Comparison of ENCODE assay signal across 9 cellular contexts in genomic region chr11:78420796-78421209, GRCh38. TPM values are rescaled to one million over a fixed set of nuclear protein-coding genes. Genes with fewer than 3 reads are reported as not detected.
DNase-seq lines count a peak whose midpoint lies in the region; ATAC-seq, FAIRE-seq and TF ChIP-seq lines count a peak whose summit lies in the region.
"Had no signal": no experiment of that assay in that cellular context is flagged by ENCODE, and none has a peak within 500 bp of the region (broad histone marks: within the 10 kb centered on the region; RNA-seq: fewer than 3 reads in every experiment).

No MANE protein-coding gene starts in this region.

- no peak overlapping the region for H3K27ac Mint-ChIP-seq in activated CD4-positive, alpha-beta memory T cell treated with anti-CD3 and anti-CD28 coated beads, Interleukin-2, amount 10 ng/mL, durations not matched to agents 7 days and 5 days

- no peaks in the 10 kb centered on the region for H3K36me3 ChIP-seq in heart right ventricle

- ATAC-seq in heart right ventricle (peak in 4 of 8 donors; percentile 8 to 43 (median 14)), HG03280 (IDR thresholded peaks at IDR 0.05; ENCODE audit: unreplicated experiment) (no peak), GM18502 (IDR thresholded peaks at IDR 0.05; ENCODE audit: poor library complexity, unreplicated experiment) (no peak)

- peak overlapping the region in 4 of 10 donors; percentile 9 to 95 (median 28) for H3K4me3 ChIP-seq in heart right ventricle

- H3K4me1 Mint-ChIP-seq in activated CD4-positive, alpha-beta memory T cell treated with anti-CD3 and anti-CD28 coated beads, Interleukin-2, amount 10 ng/mL, durations not matched to agents 7 days and 5 days = peaks cover 63% of the 10 kb centered on the region

- H3K9me3 ChIP-seq in heart right ventricle = no peaks in the 10 kb centered on the region

- CTCF ChIA-PET in activated CD4-positive, alpha-beta memory T cell treated with anti-CD3 and anti-CD28 coated beads, Interleukin-2, amount 10 ng/mL, durations not matched to agents 7 days and 5 days (lab: Charles Lee) = interaction anchor here (0.7 to 8.4 kb wide), 11 partner anchors 9 to 193 kb away, joined by 3 to 85 read pairs (median 3); partner anchors contain the start of gene NARS2

- peaks cover 12% of the 10 kb centered on the region for H3K36me3 Mint-ChIP-seq in activated CD4-positive, alpha-beta memory T cell treated with anti-CD3 and anti-CD28 coated beads, Interleukin-2, amount 10 ng/mL, durations not matched to agents 7 days and 5 days (ENCODE audit: low read depth)

- peak overlapping the region in 6 of 10 donors; percentile 0 to 99 (median 90) for H3K27ac ChIP-seq in heart right ventricle

- POLR2A ChIA-PET in activated CD4-positive, alpha-beta memory T cell treated with anti-CD3 and anti-CD28 coated beads, Interleukin-2, amount 10 ng/mL, durations not matched to agents 7 days and 5 days (lab: Charles Lee) = interaction anchor here (0.8 kb wide), 1 partner anchor 8 kb away, joined by 3 read pairs; no protein-coding TSS in a partner anchor

- intact Hi-C loops in heart right ventricle (cut with DNase I) = loop anchor here in 6 of 10 donors (5.0 to 10.0 kb wide), 5 partner anchors 134 to 286 kb away; partner anchors contain the start of gene ALG8 (in 2 of the 6)

- DNase-seq in Ammon's horn (ENCODE audit: low spot score) = peak; percentile 56
- peak; percentile 46 for DNase-seq in HTR-8/SVneo (ENCODE audit: insufficient read length, low spot score)
- peak; percentile 50 for DNase-seq in activated CD4-positive, alpha-beta memory T cell treated with anti-CD3 and anti-CD28 coated beads, Interleukin-2, amount 10 ng/mL, durations not matched to agents 7 days and 5 days
- peak; percentile 56 to 62 for DNase-seq in heart right ventricle
- DNase-seq in stimulated activated CD4-positive, alpha-beta T cell treated with anti-CD3 and anti-CD28 coated beads, Interleukin-4, amount 100 ng/mL, for 4 hours = peak; percentile 44 to 48
- DNase-seq in activated gamma-delta T cell (lab: John Stamatoyannopoulos, UW) = no peak

- peaks cover 18% of the 10 kb centered on the region for H3K27me3 Mint-ChIP-seq in activated CD4-positive, alpha-beta memory T cell treated with anti-CD3 and anti-CD28 coated beads, Interleukin-2, amount 10 ng/mL, durations not matched to agents 7 days and 5 days

- peaks cover 3 to 64% (median 47%) of the 10 kb centered on the region in 9 donors for H3K4me1 ChIP-seq in heart right ventricle

- H3K9me3 Mint-ChIP-seq in activated CD4-positive, alpha-beta memory T cell treated with anti-CD3 and anti-CD28 coated beads, Interleukin-2, amount 10 ng/mL, durations not matched to agents 7 days and 5 days = peaks cover 2% of the 10 kb centered on the region

- no peak for TF ChIP-seq CTCF in heart right ventricle (IDR thresholded peaks at IDR 0.05)

- no peak overlapping the region for H3K4me3 Mint-ChIP-seq in activated CD4-positive, alpha-beta memory T cell treated with anti-CD3 and anti-CD28 coated beads, Interleukin-2, amount 10 ng/mL, durations not matched to agents 7 days and 5 days

- peak; percentile 59 for FAIRE-seq in HTR-8/SVneo (lab: Jason Lieb, UNC)
- FAIRE-seq: GM18507 had no signal

- 9 to 10% methylated on average over 9 of the region's 9 CpGs for WGBS in heart right ventricle, 2 donors

- no peaks in the 10 kb centered on the region for H3K27me3 ChIP-seq in heart right ventricle

RNA-seq across cellular contexts. Expression of gene GAB2, which starts 3.2 kb away (rescaled TPM):
- total RNA-seq in activated CD4-positive, alpha-beta memory T cell treated with anti-CD3 and anti-CD28 coated beads, Interleukin-2, amount 10 ng/mL, durations not matched to agents 7 days and 5 days = 10 to 100 TPM; 51.8 to 55.8 TPM
- total RNA-seq in heart right ventricle = 10 to 100 TPM; 18.2 to 44.6 (median 29.8) TPM
- 1 to 10 TPM; 5.0 to 7.0 TPM for polyA plus RNA-seq in heart right ventricle
